In genomic region chr17:68238894-68239293, GRCh38 we compare ENCODE assay signal across 10 cellular contexts. TPM values are rescaled to one million over a fixed set of nuclear protein-coding genes. Genes with fewer than 3 reads are reported as not detected.
DNase-seq lines count a peak whose midpoint lies in the region; ATAC-seq and TF ChIP-seq lines count a peak whose summit lies in the region.
"Had no signal": no experiment of that assay in that cellular context is flagged by ENCODE, and none has a peak within 500 bp of the region (broad histone marks: within the 10 kb centered on the region; RNA-seq: fewer than 3 reads in every experiment).

No MANE protein-coding gene starts in this region.

- TF ChIP-seq CTCF in lower lobe of right lung (IDR thresholded peaks at IDR 0.05) = no peak

- intact Hi-C loops in lower lobe of right lung (cut with DNase I) (no loop called here), Right ventricle myocardium superior (cut with DNase I) (no loop called here), left cardiac atrium (cut with DNase I) (no loop called here)

- H3K9ac ChIP-seq in BLaER1 = peak overlapping the region; percentile 28; the same call in 1 of the 2 replicates

- no peaks in the 10 kb centered on the region for H3K27me3 Mint-ChIP-seq in T-helper 2 cell treated with Interferon-gamma antibody and Interleukin-4, amounts not matched to agents 5 μg/mL and 100 μg/mL, for 36 hours (ENCODE audit: low read depth)

- no peaks in the 10 kb centered on the region for H3K9me3 ChIP-seq in BLaER1
- H3K9me3 ChIP-seq in lower lobe of right lung = no peaks in the 10 kb centered on the region

- H3K27ac ChIP-seq in BLaER1 (peak overlapping the region; percentile 90), lower lobe of right lung (peak overlapping the region; percentile 58)

- H3K27ac Mint-ChIP-seq in T-helper 2 cell treated with Interferon-gamma antibody and Interleukin-4, amounts not matched to agents 5 μg/mL and 100 μg/mL, for 36 hours = peak overlapping the region; percentile 98

- peak; percentile 26 for ATAC-seq in GM18868 (IDR thresholded peaks at IDR 0.05; ENCODE audit: unreplicated experiment)
- no peak for ATAC-seq in lower lobe of right lung
- no peak for ATAC-seq in HG02571 (IDR thresholded peaks at IDR 0.05; ENCODE audit: unreplicated experiment)
- no peak for ATAC-seq in Right ventricle myocardium superior (ENCODE audit: poor library complexity)
- ATAC-seq in left cardiac atrium = no peak
- ATAC-seq: Right ventricle myocardium inferior had no signal

- no peaks in the 10 kb centered on the region for H4K20me1 ChIP-seq in BLaER1

- peaks cover 3% of the 10 kb centered on the region for H3K9me3 Mint-ChIP-seq in T-helper 2 cell treated with Interferon-gamma antibody and Interleukin-4, amounts not matched to agents 5 μg/mL and 100 μg/mL, for 36 hours

- H3K4me1 ChIP-seq in BLaER1 (peaks cover 61% of the 10 kb centered on the region), lower lobe of right lung (no peaks in the 10 kb centered on the region)

- H3K4me1 Mint-ChIP-seq in T-helper 2 cell treated with Interferon-gamma antibody and Interleukin-4, amounts not matched to agents 5 μg/mL and 100 μg/mL, for 36 hours (ENCODE audit: low read depth) = peaks cover 56% of the 10 kb centered on the region

- peak; percentile 53 for DNase-seq in T-helper 2 cell treated with Interferon-gamma antibody and Interleukin-4, amounts not matched to agents 5 μg/mL and 100 μg/mL, for 36 hours (ENCODE audit: low spot score)
- DNase-seq in lower lobe of right lung = no peak
- DNase-seq in Right ventricle myocardium superior = no peak
- DNase-seq in OCI-M1 (lab: John Stamatoyannopoulos, UW) = no peak
- no peak for DNase-seq in left cardiac atrium
- DNase-seq: NCI-H2107 had no signal

- peak overlapping the region; percentile 84 for H3K4me3 Mint-ChIP-seq in T-helper 2 cell treated with Interferon-gamma antibody and Interleukin-4, amounts not matched to agents 5 μg/mL and 100 μg/mL, for 36 hours

- H3K4me2 ChIP-seq in BLaER1 = peak overlapping the region; percentile 98

- no peaks in the 10 kb centered on the region for H3K27me3 ChIP-seq in BLaER1
- H3K27me3 ChIP-seq in lower lobe of right lung (ENCODE audit: low read depth) = no peaks in the 10 kb centered on the region

- peaks cover 16% of the 10 kb centered on the region for H3K36me3 Mint-ChIP-seq in T-helper 2 cell treated with Interferon-gamma antibody and Interleukin-4, amounts not matched to agents 5 μg/mL and 100 μg/mL, for 36 hours (ENCODE audit: low read depth)

- H3K36me3 ChIP-seq in BLaER1 (no peaks in the 10 kb centered on the region), lower lobe of right lung (no peaks in the 10 kb centered on the region)

- H3K4me3 ChIP-seq in BLaER1 (no peak overlapping the region), lower lobe of right lung (no peak overlapping the region)

RNA-seq across cellular contexts. Expression of gene AMZ2, which starts 8.9 kb away (rescaled TPM):
- 55.9 TPM for total RNA-seq in lower lobe of right lung
- 89.5 TPM for total RNA-seq in Right ventricle myocardium superior
- total RNA-seq in left cardiac atrium = 10 to 100 TPM; 71.1 to 77.5 TPM

RNA-seq across cellular contexts. Expression of gene SLC16A6, which starts 52.0 kb away (rescaled TPM):
- 7.5 TPM for total RNA-seq in lower lobe of right lung
- 0.16 TPM for total RNA-seq in Right ventricle myocardium superior
- total RNA-seq in left cardiac atrium = 1 to 10 TPM in 1 of 2 donors, under 1 TPM in 1; 0.62 to 1.4 TPM

RNA-seq across cellular contexts. Expression of gene ARSG, which starts 52.4 kb away (rescaled TPM):
- 4.2 TPM for total RNA-seq in lower lobe of right lung
- 3.1 TPM for total RNA-seq in Right ventricle myocardium superior
- total RNA-seq in left cardiac atrium = 1 to 10 TPM; 5.9 to 6.9 TPM
